16 cellular contexts compared by ENCODE assay signal in genomic region chr10:49651917-49652316, GRCh38. TPM values are rescaled to one million over a fixed set of nuclear protein-coding genes. Genes with fewer than 3 reads are reported as not detected.
DNase-seq lines count a peak whose midpoint lies in the region; ATAC-seq and TF ChIP-seq lines count a peak whose summit lies in the region.
"Had no signal": no experiment of that assay in that cellular context is flagged by ENCODE, and none has a peak within 500 bp of the region (broad histone marks: within the 10 kb centered on the region; RNA-seq: fewer than 3 reads in every experiment).

No MANE protein-coding gene starts in this region.

- ATAC-seq in omental fat pad (ENCODE audit: low FRiP score) (no peak), SK-N-SH treated with all-trans-retinoic acid at 6 μM for 48 hours (no peak)
- ATAC-seq: HCT116 had no signal

- H3K9me3 ChIP-seq in right atrium auricular region = no peaks in the 10 kb centered on the region
- no peaks in the 10 kb centered on the region for H3K9me3 ChIP-seq in left ventricle myocardium inferior (replicated peaks)
- H3K9me3 ChIP-seq in neural progenitor cell (ENCODE audit: low read depth) = no peaks in the 10 kb centered on the region

- no peaks in the 10 kb centered on the region for H4K20me1 ChIP-seq in neural progenitor cell (ENCODE audit: low read depth)

- no peaks in the 10 kb centered on the region for H3K27me3 ChIP-seq in right atrium auricular region
- peaks cover 90% of the 10 kb centered on the region for H3K27me3 ChIP-seq in left ventricle myocardium inferior (ENCODE audit: low read depth)
- H3K27me3 ChIP-seq in neural progenitor cell = peaks cover 7% of the 10 kb centered on the region

- no peak overlapping the region for H3K4me2 ChIP-seq in neural progenitor cell

- H3K36me3 Mint-ChIP-seq in neural progenitor cell = no peaks in the 10 kb centered on the region
- H3K36me3 Mint-ChIP-seq: CD4-positive, alpha-beta memory T cell had no signal

- H3K79me2 ChIP-seq in neural progenitor cell (ENCODE audit: low read depth) = no peaks in the 10 kb centered on the region

- no peak overlapping the region for H3K4me3 Mint-ChIP-seq in neural progenitor cell
- H3K4me3 Mint-ChIP-seq: CD4-positive, alpha-beta memory T cell had no signal

- H3K4me3 ChIP-seq in right atrium auricular region (no peak overlapping the region), left ventricle myocardium inferior (no peak overlapping the region), neural progenitor cell (no peak overlapping the region)
- H3K4me3 ChIP-seq: GM23248 had no signal

- H3K4me1 ChIP-seq in right atrium auricular region (no peaks in the 10 kb centered on the region), left ventricle myocardium inferior (no peaks in the 10 kb centered on the region), neural progenitor cell (peaks cover 8% of the 10 kb centered on the region)

- H3K36me3 ChIP-seq in right atrium auricular region (no peaks in the 10 kb centered on the region), left ventricle myocardium inferior (no peaks in the 10 kb centered on the region), neural progenitor cell (no peaks in the 10 kb centered on the region)

- no peaks in the 10 kb centered on the region for H3F3A ChIP-seq in neural progenitor cell (ENCODE audit: low read depth)

- DNase-seq in right atrium auricular region (ENCODE audit: low spot score) (peak; percentile 50), left ventricle myocardium inferior (no peak), ecto neural progenitor cell (ENCODE audit: low spot score) (peak; percentile 19), neural progenitor cell (ENCODE audit: low spot score) (no peak), omental fat pad (ENCODE audit: low spot score) (no peak), NCI-H1694 treated with DMSO at 0.1 percent for 48 hours (lab: John Stamatoyannopoulos, UW) (no peak)
- DNase-seq: 8988T; CD4-positive, alpha-beta memory T cell; DMS153; DMS79 treated with DMSO at 0.1 percent for 48 hours; GDM1; GM23248 had no signal

- H3K27ac Mint-ChIP-seq in neural progenitor cell = peak overlapping the region; percentile 37

- H3K27me3 Mint-ChIP-seq in neural progenitor cell (ENCODE audit: insufficient read depth, low read depth) = peaks cover 14% of the 10 kb centered on the region

- H3K27ac ChIP-seq in right atrium auricular region (no peak overlapping the region), left ventricle myocardium inferior (replicated peaks) (no peak overlapping the region), neural progenitor cell (no peak overlapping the region)
- H3K27ac ChIP-seq: C4-2B, GM23248 had no signal

- intact Hi-C loops in left ventricle myocardium inferior (cut with micrococcal nuclease) = no loop called here

- H2AFZ ChIP-seq in neural progenitor cell (replicated peaks) = no peak overlapping the region
- H2AFZ ChIP-seq: GM23248 had no signal

- TF ChIP-seq CTCF in right atrium auricular region (IDR thresholded peaks at IDR 0.05) (no peak), left ventricle myocardium inferior (IDR thresholded peaks at IDR 0.05; ENCODE audit: borderline replicate concordance) (no peak), neural progenitor cell (IDR thresholded peaks at IDR 0.05) (no peak), omental fat pad (IDR thresholded peaks at IDR 0.05) (no peak)

- peaks cover 13% of the 10 kb centered on the region for H3K4me1 Mint-ChIP-seq in neural progenitor cell

- no peak overlapping the region for H3K9ac ChIP-seq in neural progenitor cell
- H3K9ac ChIP-seq: GM23248 had no signal

- no peaks in the 10 kb centered on the region for H3K9me3 Mint-ChIP-seq in neural progenitor cell

TF ChIP-seq in SK-N-SH treated with all-trans-retinoic acid at 6 μM for 48 hours, 23 proteins besides CTCF, POLR2A, EP300 and RAD21:
- no peak for TF ChIP-seq ZNF70 (CRISPR knock-in tag; IDR thresholded peaks at IDR 0.05)
- TF ChIP-seq RARB (CRISPR knock-in tag; IDR thresholded peaks at IDR 0.05) = no peak
- no peak for TF ChIP-seq CSRNP3 (CRISPR knock-in tag; IDR thresholded peaks at IDR 0.05)
- TF ChIP-seq ZNF565 (CRISPR knock-in tag; conservative IDR thresholded peaks at IDR 0.05; ENCODE audit: low read depth) = no peak
- TF ChIP-seq ESRRG (CRISPR knock-in tag; IDR thresholded peaks at IDR 0.05) = no peak
- no peak for TF ChIP-seq PATZ1 (CRISPR knock-in tag; IDR thresholded peaks at IDR 0.05; ENCODE audit: borderline replicate concordance)
- TF ChIP-seq ZFP3 (CRISPR knock-in tag; IDR thresholded peaks at IDR 0.05) = no peak
- no peak for TF ChIP-seq CSDC2 (CRISPR knock-in tag; IDR thresholded peaks at IDR 0.05)
- no peak for TF ChIP-seq ISL1 (CRISPR knock-in tag; IDR thresholded peaks at IDR 0.05)
- no peak for TF ChIP-seq ZC3H10 (CRISPR knock-in tag; IDR thresholded peaks at IDR 0.05)
- no peak for TF ChIP-seq TCF4 (CRISPR knock-in tag; IDR thresholded peaks at IDR 0.05; ENCODE audit: borderline replicate concordance)
- TF ChIP-seq OSR1 (CRISPR knock-in tag; IDR thresholded peaks at IDR 0.05) = no peak
- no peak for TF ChIP-seq BACH2 (CRISPR knock-in tag; IDR thresholded peaks at IDR 0.05; ENCODE audit: borderline replicate concordance)
- TF ChIP-seq POU6F1 (CRISPR knock-in tag; IDR thresholded peaks at IDR 0.05; ENCODE audit: borderline replicate concordance, low read depth) = no peak

RNA-seq across cellular contexts. Expression of gene C10orf53, which starts 27.5 kb away (rescaled TPM):
- not detected for total RNA-seq in right atrium auricular region
- total RNA-seq in left ventricle myocardium inferior = not detected
- not detected in 2 replicates for total RNA-seq in neural progenitor cell (ENCODE audit: low replicate concordance)
- not detected for total RNA-seq in omental fat pad
- total RNA-seq: CD4-positive, alpha-beta memory T cell; GM23248; HepG2 had no signal

RNA-seq across cellular contexts. Expression of gene CHAT, which starts 38.1 kb away (rescaled TPM):
- total RNA-seq in right atrium auricular region (not detected), left ventricle myocardium inferior (not detected), neural progenitor cell (ENCODE audit: low replicate concordance) (not detected in 2 replicates), omental fat pad (not detected)
- total RNA-seq: CD4-positive, alpha-beta memory T cell; GM23248; HepG2 had no signal

RNA-seq across cellular contexts. Expression of gene SLC18A3, which starts 41.8 kb away (rescaled TPM):
- total RNA-seq in right atrium auricular region (not detected), left ventricle myocardium inferior (not detected), neural progenitor cell (ENCODE audit: low replicate concordance) (not detected in 2 replicates), omental fat pad (not detected)
- total RNA-seq: CD4-positive, alpha-beta memory T cell; GM23248; HepG2 had no signal

Comparison
In these comparisons a context has a peak if more than half of its experiments do, and no peak if none do; other contexts are left out.
1. DNase-seq: peak in right atrium auricular region (single experiment) and ecto neural progenitor cell (single experiment); none in left ventricle myocardium inferior (single experiment), neural progenitor cell (single experiment), omental fat pad (single experiment) and NCI-H1694 treated with DMSO at 0.1 percent for 48 hours (single experiment).